Comparison of ENCODE assay signal across 18 cellular contexts in the genomic region with DNA sequence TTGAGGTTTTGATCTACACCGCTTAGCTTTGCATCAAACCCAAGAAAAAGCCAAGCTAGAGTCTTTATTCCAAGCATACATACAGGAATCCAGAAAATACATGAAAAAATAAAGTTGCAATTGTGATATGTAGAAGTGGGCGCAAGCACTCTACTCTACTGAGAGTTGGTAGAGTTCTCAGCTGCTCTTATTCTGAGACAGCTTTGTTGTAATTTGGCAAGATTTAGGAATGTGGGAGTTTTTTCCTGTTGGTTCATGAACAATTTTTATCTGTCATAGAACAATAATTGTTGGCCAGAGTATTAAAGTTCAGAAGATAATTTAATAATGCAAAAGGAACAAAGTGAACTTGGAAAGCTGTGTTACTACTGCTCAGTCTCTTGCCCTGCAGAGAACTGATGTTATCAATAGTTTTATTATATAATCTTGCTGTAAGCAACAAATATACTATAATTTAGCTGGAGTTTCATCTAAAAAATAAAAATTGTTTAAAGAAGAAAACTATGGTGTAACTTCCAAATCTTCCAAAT.
"Had no signal": no experiment of that assay in that cellular context is flagged by ENCODE, and none has a peak within 500 bp of the region (broad histone marks: within the 10 kb centered on the region; RNA-seq: fewer than 3 reads in every experiment).

No MANE protein-coding gene starts in this region.

- H3K4me1 ChIP-seq: foreskin keratinocyte, parathyroid adenoma, prostate gland, stomach, transverse colon had no signal

- H3K27me3 ChIP-seq: foreskin keratinocyte, left lung, sigmoid colon, stomach, transverse colon had no signal

- H3K36me3 ChIP-seq: left lung, prostate gland, sigmoid colon, stomach, thoracic aorta, transverse colon had no signal

- DNase-seq: cortex of kidney; dorsolateral prefrontal cortex; effector CD8-positive, alpha-beta T cell; foreskin keratinocyte; islet precursor cell; left lung; mesendoderm; naive B cell; sigmoid colon; small intestine; stimulated activated CD4-positive, alpha-beta T cell treated with anti-CD3 and anti-CD28 coated beads, Interleukin-12 subunit alpha, Interleukin-12 subunit beta, amount 100 ng/mL, for 4 hours; stimulated activated naive CD4-positive, alpha-beta T cell; stomach; substantia nigra; transverse colon had no signal

- ATAC-seq: foreskin keratinocyte, left lung had no signal

- H3K9me3 ChIP-seq: prostate gland had no signal

- H3K4me3 ChIP-seq: dorsolateral prefrontal cortex, left lung, prostate gland, sigmoid colon, stomach, thoracic aorta, transverse colon had no signal

- H3K9ac ChIP-seq: parathyroid adenoma had no signal
